ENCODE assay signal across 21 cellular contexts in the genomic region with DNA sequence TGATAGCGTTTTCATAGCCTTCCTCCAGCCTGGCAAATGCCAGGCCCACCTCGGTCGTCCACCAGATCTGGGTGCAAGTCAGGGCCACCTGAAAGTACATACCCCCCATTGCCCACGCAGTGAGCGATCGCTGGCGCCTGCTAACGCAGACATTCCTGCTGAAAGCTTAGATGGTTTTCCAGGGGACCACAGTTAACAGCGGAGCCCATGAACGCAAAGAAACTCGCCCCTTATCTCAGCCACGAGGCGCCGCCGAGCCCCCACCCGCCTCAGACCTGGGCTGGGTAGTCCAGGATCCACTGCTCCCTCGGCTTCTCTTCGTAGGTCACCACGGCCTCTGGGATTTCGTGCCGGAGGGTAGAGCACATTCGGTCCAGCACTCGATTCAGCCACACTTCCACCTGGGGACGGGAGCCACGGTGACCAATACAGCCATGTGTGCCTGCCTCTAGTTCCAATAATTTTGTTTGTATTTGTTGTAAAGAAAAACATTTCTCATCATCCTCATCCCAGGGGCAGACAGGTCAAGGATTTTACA.
DNase-seq lines count a peak whose midpoint lies in the region; ATAC-seq, FAIRE-seq and TF ChIP-seq lines count a peak whose summit lies in the region.
"Had no signal": no experiment of that assay in that cellular context is flagged by ENCODE, and none has a peak within 500 bp of the region (broad histone marks: within the 10 kb centered on the region; RNA-seq: fewer than 3 reads in every experiment).

No MANE protein-coding gene starts in this region.

- TF ChIP-seq POLR2A in HepG2 (IDR thresholded peaks at IDR 0.05; ENCODE audit: insufficient read depth in 1 of 2, low read depth in 2 of 2, low read length in 2 of 2) (no peak), right lobe of liver (IDR thresholded peaks at IDR 0.05) (no peak)

- no peaks in the 10 kb centered on the region for H3K4me1 Mint-ChIP-seq in activated naive CD8-positive, alpha-beta T cell treated with anti-CD3 and anti-CD28 coated beads, Interleukin-2, amount 50 U/mL, for 24 hours
- H3K4me1 Mint-ChIP-seq: B cell had no signal

- intact Hi-C loops in HepG2 (cut with micrococcal nuclease; ENCODE audit: unreplicated experiment) (no loop called here), right lobe of liver (cut with DNase I) (no loop called here), upper lobe of right lung (cut with DNase I) (loop anchor here (10.0 kb wide), 1 partner anchor 202 kb away; no protein-coding TSS in a partner anchor)

- FAIRE-seq in HepG2 (lab: Jason Lieb, UNC) = no peak
- FAIRE-seq: GM12878 had no signal

- no peaks in the 10 kb centered on the region for H3K9me3 Mint-ChIP-seq in activated naive CD8-positive, alpha-beta T cell treated with anti-CD3 and anti-CD28 coated beads, Interleukin-2, amount 50 U/mL, for 24 hours
- H3K9me3 Mint-ChIP-seq: CD8-positive, alpha-beta T cell; HFFc6 had no signal

- CTCF ChIA-PET in HepG2 (lab: Yijun Ruan, JAX; ENCODE audit: low intra/inter-chr PET ratio, low total read pairs) = no interaction called here

- H3K36me3 Mint-ChIP-seq in activated naive CD8-positive, alpha-beta T cell treated with anti-CD3 and anti-CD28 coated beads, Interleukin-2, amount 50 U/mL, for 24 hours (ENCODE audit: low read depth) = no peaks in the 10 kb centered on the region
- H3K36me3 Mint-ChIP-seq: CD8-positive, alpha-beta T cell had no signal

- 79% methylated on average over 24 of the region's 25 CpGs for WGBS in HepG2 (ENCODE audit: low lambda C conversion rate)
- WGBS in right lobe of liver (ENCODE audit: insufficient coverage, low coverage, low lambda C conversion rate, missing lambda C conversion rate) = 81% methylated on average over 7 of the region's 25 CpGs

- POLR2A ChIA-PET in HepG2 (lab: Yijun Ruan, JAX) = no interaction called here

- DNase-seq in HepG2 (ENCODE audit: low spot score) (no peak), right lobe of liver (no peak), islet precursor cell (peak; percentile 54), upper lobe of right lung (peak; percentile 51), DMS 273 (lab: John Stamatoyannopoulos, UW; ENCODE audit: unreplicated experiment) (no peak), NCI-H128 (lab: John Stamatoyannopoulos, UW; ENCODE audit: unreplicated experiment) (no peak)
- DNase-seq in activated naive CD8-positive, alpha-beta T cell treated with anti-CD3 and anti-CD28 coated beads, Interleukin-2, amount 50 U/mL, for 24 hours = no peak
- DNase-seq: 8988T; Calu3; CD8-positive, alpha-beta T cell; DMS 273 treated with DMSO at 0.1 percent for 48 hours; DMS53; DND-41; EL; HCEC 1CT; HFFc6; IMR-90 had no signal

- no peak for ATAC-seq in HepG2
- no peak for ATAC-seq in right lobe of liver
- ATAC-seq in upper lobe of right lung = no peak
- ATAC-seq in activated naive CD8-positive, alpha-beta T cell treated with anti-CD3 and anti-CD28 coated beads, Interleukin-2, amount 50 U/mL, for 24 hours = no peak
- ATAC-seq: CD8-positive, alpha-beta T cell; GM12878 had no signal

- H3K27ac ChIP-seq in HepG2 (ENCODE audit: extremely low read length, insufficient read depth, low read length) = no peak overlapping the region
- H3K27ac ChIP-seq in right lobe of liver = no peak overlapping the region
- H3K27ac ChIP-seq in upper lobe of right lung = no peak overlapping the region
- H3K27ac ChIP-seq: HL-60 had no signal

- no peak for TF ChIP-seq RAD21 in HepG2 (CRISPR knock-in tag; IDR thresholded peaks at IDR 0.05)

- no peaks in the 10 kb centered on the region for H4K20me1 ChIP-seq in HepG2 (ENCODE audit: insufficient read depth, low read length)
- H4K20me1 ChIP-seq: BLaER1 treated with 17β-estradiol and CSF1 and Interleukin-3, amounts not matched to agents 10 nM and 100 nM had no signal

- no peak for TF ChIP-seq EP300 in HepG2 (IDR thresholded peaks at IDR 0.05; ENCODE audit: low read depth in 2 of 2, low read length in 2 of 2)
- TF ChIP-seq EP300 in HepG2 (CRISPR knock-in tag; IDR thresholded peaks at IDR 0.05; ENCODE audit: borderline replicate concordance) = no peak

- H3K4me1 ChIP-seq in HepG2 (ENCODE audit: insufficient read depth, low read length) (peaks cover 14% of the 10 kb centered on the region), right lobe of liver (no peaks in the 10 kb centered on the region), upper lobe of right lung (no peaks in the 10 kb centered on the region)

- H3K4me3 Mint-ChIP-seq in activated naive CD8-positive, alpha-beta T cell treated with anti-CD3 and anti-CD28 coated beads, Interleukin-2, amount 50 U/mL, for 24 hours = no peak overlapping the region
- H3K4me3 Mint-ChIP-seq: B cell; CD8-positive, alpha-beta T cell; HFFc6 had no signal

- H3K4me3 ChIP-seq in HepG2 (replicated peaks in 1 of 3; ENCODE audit: insufficient read depth in 1 of 3, low read depth in 2 of 3, low read length in 3 of 3) (no peak overlapping the region), right lobe of liver (no peak overlapping the region), upper lobe of right lung (no peak overlapping the region)
- H3K4me3 ChIP-seq: BLaER1 treated with 17β-estradiol and CSF1 and Interleukin-3, amounts not matched to agents 10 nM and 100 nM; GM12878 had no signal

- no peak overlapping the region for H3K27ac Mint-ChIP-seq in activated naive CD8-positive, alpha-beta T cell treated with anti-CD3 and anti-CD28 coated beads, Interleukin-2, amount 50 U/mL, for 24 hours
- H3K27ac Mint-ChIP-seq: B cell; CD8-positive, alpha-beta T cell; HFFc6 had no signal

- H2AFZ ChIP-seq in HepG2 (ENCODE audit: low read length) = no peak overlapping the region

- H3K36me3 ChIP-seq in HepG2 (replicated peaks in 1 of 2; ENCODE audit: control insufficient read depth in 1 of 2, insufficient read depth in 2 of 2, low read length in 2 of 2) (no peaks in the 10 kb centered on the region), right lobe of liver (no peaks in the 10 kb centered on the region), upper lobe of right lung (no peaks in the 10 kb centered on the region)

- no peaks in the 10 kb centered on the region for H3K79me2 ChIP-seq in HepG2 (ENCODE audit: insufficient read depth, low read length)

- no TSS peak for BruUV-seq in HepG2 (replicated peaks; lab: Mats Ljungman, UMichigan)

- H3K27me3 ChIP-seq in HepG2 (ENCODE audit: control insufficient read depth in 1 of 2, insufficient read depth in 2 of 2, low read length in 2 of 2) (peaks cover 0 to 20% of the 10 kb centered on the region in 2 experiments; a peak in 2 of 5 replicates), right lobe of liver (no peaks in the 10 kb centered on the region), upper lobe of right lung (no peaks in the 10 kb centered on the region)
- H3K27me3 ChIP-seq: BLaER1 treated with 17β-estradiol and CSF1 and Interleukin-3, amounts not matched to agents 10 nM and 100 nM had no signal

- H3K9me3 ChIP-seq in HepG2 (ENCODE audit: low read length) (no peaks in the 10 kb centered on the region), right lobe of liver (no peaks in the 10 kb centered on the region), upper lobe of right lung (no peaks in the 10 kb centered on the region)
- H3K9me3 ChIP-seq: BLaER1 treated with 17β-estradiol and CSF1 and Interleukin-3, amounts not matched to agents 10 nM and 100 nM had no signal

- TF ChIP-seq CTCF in HepG2 (CRISPR knock-in tag; IDR thresholded peaks at IDR 0.05) (no peak), right lobe of liver (IDR thresholded peaks at IDR 0.05) (no peak), upper lobe of right lung (IDR thresholded peaks at IDR 0.05) (no peak)

- no peaks in the 10 kb centered on the region for H3K27me3 Mint-ChIP-seq in activated naive CD8-positive, alpha-beta T cell treated with anti-CD3 and anti-CD28 coated beads, Interleukin-2, amount 50 U/mL, for 24 hours

- H3K9ac ChIP-seq in HepG2 (ENCODE audit: insufficient read depth, low read depth, low read length) = no peak overlapping the region
- H3K9ac ChIP-seq: BLaER1 treated with 17β-estradiol and CSF1 and Interleukin-3, amounts not matched to agents 10 nM and 100 nM had no signal

- in situ Hi-C loops in HepG2 (cut with HindIII; ENCODE audit: extremely low pct_ligation_motif_present, low pct_unique_long_range_greater_than_20kb) = no loop called here

- no peak overlapping the region for H3K4me2 ChIP-seq in HepG2 (ENCODE audit: low read depth, low read length)

TF ChIP-seq in HepG2, 621 proteins besides CTCF, POLR2A, EP300 and RAD21:
- TF ChIP-seq ZNF383 (CRISPR knock-in tag; IDR thresholded peaks at IDR 0.05; ENCODE audit: borderline replicate concordance) (no peak), HDAC6 (IDR thresholded peaks at IDR 0.05; ENCODE audit: low read depth, low read length) (no peak), AGO2 (optimal IDR thresholded peaks at IDR 0.05; ENCODE audit: low read depth, low read length) (peak; percentile 30), ZNF232 (CRISPR knock-in tag; IDR thresholded peaks at IDR 0.05; ENCODE audit: borderline replicate concordance) (no peak)
- TF ChIP-seq, protein P1, sequence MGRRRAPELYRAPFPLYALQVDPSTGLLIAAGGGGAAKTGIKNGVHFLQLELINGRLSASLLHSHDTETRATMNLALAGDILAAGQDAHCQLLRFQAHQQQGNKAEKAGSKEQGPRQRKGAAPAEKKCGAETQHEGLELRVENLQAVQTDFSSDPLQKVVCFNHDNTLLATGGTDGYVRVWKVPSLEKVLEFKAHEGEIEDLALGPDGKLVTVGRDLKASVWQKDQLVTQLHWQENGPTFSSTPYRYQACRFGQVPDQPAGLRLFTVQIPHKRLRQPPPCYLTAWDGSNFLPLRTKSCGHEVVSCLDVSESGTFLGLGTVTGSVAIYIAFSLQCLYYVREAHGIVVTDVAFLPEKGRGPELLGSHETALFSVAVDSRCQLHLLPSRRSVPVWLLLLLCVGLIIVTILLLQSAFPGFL (CRISPR knock-in tag; IDR thresholded peaks at IDR 0.05) = no peak

Comparison
In these comparisons a context has a peak if more than half of its experiments do, and no peak if none do; other contexts are left out.
1. DNase-seq: peak in islet precursor cell (single experiment) and upper lobe of right lung (single experiment); none in HepG2 (single experiment), right lobe of liver (0 of 3), DMS 273 (single experiment), activated naive CD8-positive, alpha-beta T cell treated with anti-CD3 and anti-CD28 coated beads, Interleukin-2, amount 50 U/mL, for 24 hours (single experiment) and NCI-H128 (single experiment).